Comparison of ENCODE assay signal across 13 cellular contexts in the genomic region with DNA sequence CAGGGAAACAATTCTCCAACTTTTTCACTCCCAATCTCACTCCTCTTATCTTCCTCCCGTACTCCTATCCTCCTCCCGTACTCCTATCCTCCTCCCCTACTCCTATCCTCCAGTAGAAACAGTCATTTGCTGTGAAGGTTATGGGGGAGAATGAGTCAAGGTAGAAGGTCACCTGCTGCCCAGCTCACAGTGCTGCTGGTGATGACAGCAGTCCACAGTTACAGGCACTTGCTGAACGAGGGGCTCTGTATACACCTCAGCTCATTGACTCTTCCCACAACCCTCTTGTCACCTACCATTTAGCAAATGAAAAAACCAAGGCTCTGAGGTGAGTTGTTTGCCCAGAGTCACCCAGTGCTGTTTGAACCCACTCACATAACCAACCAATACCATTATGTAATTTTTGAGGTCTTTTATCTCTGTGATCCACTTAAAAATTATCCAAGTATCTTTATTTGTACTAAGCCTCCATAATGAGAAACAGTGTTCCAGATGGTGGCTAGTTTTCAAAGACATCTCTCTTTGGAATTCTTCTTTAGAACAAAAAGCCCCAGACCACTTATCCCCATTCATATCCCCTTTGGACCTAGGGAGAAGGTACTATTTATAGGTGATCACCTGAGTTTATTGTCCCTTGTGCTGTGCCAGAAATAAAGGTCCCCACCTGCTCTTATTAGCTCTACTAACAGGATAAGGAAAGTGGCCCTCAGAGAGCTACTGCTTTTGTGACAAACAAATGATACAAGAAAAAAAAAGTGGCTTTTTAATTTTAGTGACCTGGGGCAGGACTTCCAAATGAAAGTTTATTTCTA. TPM values are rescaled to one million over a fixed set of nuclear protein-coding genes. Genes with fewer than 3 reads are reported as not detected.
A peak's percentile ranks its signal among the peaks of the same experiment; 100 is the strongest.
DNase-seq lines count a peak whose midpoint lies in the region; ATAC-seq lines count a peak whose summit lies in the region.
"Had no signal": no experiment of that assay in that cellular context is flagged by ENCODE, and none has a peak within 500 bp of the region (broad histone marks: within the 10 kb centered on the region; RNA-seq: fewer than 3 reads in every experiment).

No MANE protein-coding gene starts in this region.

- H3K4me3 Mint-ChIP-seq in dendritic cell treated with granulocyte-macrophage colony-stimulating factor and Interleukin-4, amounts not matched to agents 40 ng/mL and 50 ng/mL, for 4 days: no peak overlapping the region
- peak overlapping the region; percentile 7 to 49 for H3K4me3 Mint-ChIP-seq in stimulated activated naive CD8-positive, alpha-beta T cell treated with anti-CD3 and anti-CD28 coated beads, Interleukin-15, amount 100 ng/mL, for 72 hours
- H3K4me3 Mint-ChIP-seq: CD14-positive monocyte had no signal

- intact Hi-C loops in left ventricle myocardium superior (cut with micrococcal nuclease): no loop called here
- intact Hi-C loops in cardiac septum (cut with DNase I): no loop called here
- intact Hi-C loops in dendritic cell treated with granulocyte-macrophage colony-stimulating factor and Interleukin-4, amounts not matched to agents 40 ng/mL and 50 ng/mL, for 4 days (cut with micrococcal nuclease): no loop called here

- peaks cover 36% of the 10 kb centered on the region for H3K4me1 Mint-ChIP-seq in dendritic cell treated with granulocyte-macrophage colony-stimulating factor and Interleukin-4, amounts not matched to agents 40 ng/mL and 50 ng/mL, for 4 days (ENCODE audit: low read depth)
- peaks cover 80% of the 10 kb centered on the region for H3K4me1 Mint-ChIP-seq in stimulated activated naive CD8-positive, alpha-beta T cell treated with anti-CD3 and anti-CD28 coated beads, Interleukin-15, amount 100 ng/mL, for 72 hours

- H3K27me3 Mint-ChIP-seq in dendritic cell treated with granulocyte-macrophage colony-stimulating factor and Interleukin-4, amounts not matched to agents 40 ng/mL and 50 ng/mL, for 4 days: no peaks in the 10 kb centered on the region
- H3K27me3 Mint-ChIP-seq in stimulated activated naive CD8-positive, alpha-beta T cell treated with anti-CD3 and anti-CD28 coated beads, Interleukin-15, amount 100 ng/mL, for 72 hours: no peaks in the 10 kb centered on the region

- DNase-seq in left ventricle myocardium superior: no peak
- no peak for DNase-seq in cardiac septum (ENCODE audit: low spot score)
- DNase-seq in NCI-H69 (lab: John Stamatoyannopoulos, UW): peak; percentile 40
- no peak for DNase-seq in stimulated activated naive CD8-positive, alpha-beta T cell treated with anti-CD3 and anti-CD28 coated beads, Interleukin-15, amount 100 ng/mL, for 72 hours
- no peak for DNase-seq in putamen (ENCODE audit: low spot score)
- DNase-seq: activated gamma-delta T cell, foreskin melanocyte, left cardiac atrium, MV-4-11 had no signal

- peak overlapping the region; percentile 3 for H3K27ac Mint-ChIP-seq in dendritic cell treated with granulocyte-macrophage colony-stimulating factor and Interleukin-4, amounts not matched to agents 40 ng/mL and 50 ng/mL, for 4 days
- H3K27ac Mint-ChIP-seq in stimulated activated naive CD8-positive, alpha-beta T cell treated with anti-CD3 and anti-CD28 coated beads, Interleukin-15, amount 100 ng/mL, for 72 hours: peak overlapping the region; percentile 12 to 87

- peak; percentile 23 for ATAC-seq in left ventricle myocardium superior
- peak; percentile 61 for ATAC-seq in stimulated activated naive CD8-positive, alpha-beta T cell treated with anti-CD3 and anti-CD28 coated beads, Interleukin-15, amount 100 ng/mL, for 72 hours
- ATAC-seq in HG03354 (IDR thresholded peaks at IDR 0.05; ENCODE audit: poor library complexity, severe bottlenecking, unreplicated experiment): no peak
- no peak for ATAC-seq in HG02981 (IDR thresholded peaks at IDR 0.05; ENCODE audit: unreplicated experiment)

- peaks cover 78% of the 10 kb centered on the region for H3K36me3 Mint-ChIP-seq in dendritic cell treated with granulocyte-macrophage colony-stimulating factor and Interleukin-4, amounts not matched to agents 40 ng/mL and 50 ng/mL, for 4 days (ENCODE audit: low read depth)

- H3K9me3 Mint-ChIP-seq in dendritic cell treated with granulocyte-macrophage colony-stimulating factor and Interleukin-4, amounts not matched to agents 40 ng/mL and 50 ng/mL, for 4 days: no peaks in the 10 kb centered on the region
- H3K9me3 Mint-ChIP-seq in stimulated activated naive CD8-positive, alpha-beta T cell treated with anti-CD3 and anti-CD28 coated beads, Interleukin-15, amount 100 ng/mL, for 72 hours: no peaks in the 10 kb centered on the region

RNA-seq across cellular contexts. Expression of a gene that starts 53.2 kb away (rescaled TPM):
- total RNA-seq in left ventricle myocardium superior (24.1 TPM), cardiac septum (34.2 TPM)

Comparison
In these comparisons a context has a peak if more than half of its experiments do, and no peak if none do; other contexts are left out.
1. ATAC-seq: peak in left ventricle myocardium superior (single experiment) and stimulated activated naive CD8-positive, alpha-beta T cell treated with anti-CD3 and anti-CD28 coated beads, Interleukin-15, amount 100 ng/mL, for 72 hours (single experiment); none in HG03354 (single experiment) and HG02981 (single experiment).